In the genomic region with DNA sequence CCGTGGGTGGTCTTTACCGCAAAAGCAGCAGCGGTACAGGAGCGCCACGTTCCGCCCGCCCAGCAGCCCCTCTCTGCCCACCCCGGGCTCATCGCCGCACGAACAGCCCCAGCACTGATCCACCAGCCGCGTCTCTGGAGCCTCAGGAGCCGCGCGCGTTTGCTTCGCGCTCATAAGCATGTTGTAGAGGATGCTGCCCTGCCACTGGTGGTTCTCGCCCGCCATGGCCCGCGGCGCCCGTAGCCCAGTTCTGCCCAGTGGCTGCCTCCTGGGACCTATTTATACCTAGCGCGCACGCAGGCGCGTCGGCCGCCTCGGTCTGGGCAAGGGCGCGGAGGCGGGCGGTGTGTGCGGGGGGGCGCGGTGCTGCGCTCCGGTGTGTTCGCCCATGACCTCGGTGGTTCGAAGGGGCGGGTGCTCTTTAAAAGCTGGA, we compare ENCODE assay signal across 12 cellular contexts. TPM values are rescaled to one million over a fixed set of nuclear protein-coding genes. Genes with fewer than 3 reads are reported as not detected.
DNase-seq lines count a peak whose midpoint lies in the region; ATAC-seq and TF ChIP-seq lines count a peak whose summit lies in the region.
"Had no signal": no experiment of that assay in that cellular context is flagged by ENCODE, and none has a peak within 500 bp of the region (broad histone marks: within the 10 kb centered on the region; RNA-seq: fewer than 3 reads in every experiment).

Gene NR0B1, minus strand, starts transcription at position 252 of the 433 bp plus-strand sequence. Its CDS starts 27 bp downstream, at position 225.

- H3K4me3 ChIP-seq in adipocyte (ENCODE audit: low read length) (peak within 1 kb of the TSS; percentile 71), iPS-18a (ENCODE audit: low read length) (peak within 1 kb of the TSS; percentile 32), thoracic aorta (peak within 1 kb of the TSS; percentile 60)
- H3K4me3 ChIP-seq: upper lobe of left lung had no signal

- CTCF ChIA-PET in activated CD4-positive, alpha-beta T cell treated with anti-CD3 and anti-CD28 coated beads for 36 hours (lab: Charles Lee) = no interaction called here

- DNase-seq in activated CD4-positive, alpha-beta T cell treated with anti-CD3 and anti-CD28 coated beads for 36 hours = peak; percentile 3
- no peak for DNase-seq in activated CD4-positive, alpha-beta T cell treated with anti-CD3 and anti-CD28 coated beads for 48 hours
- DNase-seq in adipocyte (ENCODE audit: low read depth) (peak; percentile 31), thoracic aorta (ENCODE audit: low spot score) (no peak)
- DNase-seq: AML-193, immature natural killer cell had no signal

- intact Hi-C loops in activated CD4-positive, alpha-beta T cell treated with anti-CD3 and anti-CD28 coated beads for 36 hours (cut with DNase I, micrococcal nuclease) = no loop called here

- no peaks in the 10 kb centered on the region for H3K9me3 ChIP-seq in adipocyte (ENCODE audit: control insufficient read depth, low read length)
- peaks cover 20% of the 10 kb centered on the region for H3K9me3 ChIP-seq in iPS-18a (ENCODE audit: control insufficient read depth, low read depth, low read length)
- H3K9me3 ChIP-seq in thoracic aorta = no peaks in the 10 kb centered on the region

- no peaks in the 10 kb centered on the region for H3K4me1 Mint-ChIP-seq in activated CD4-positive, alpha-beta T cell treated with anti-CD3 and anti-CD28 coated beads for 36 hours
- H3K4me1 Mint-ChIP-seq: immature natural killer cell had no signal

- H3K27me3 ChIP-seq in adipocyte (replicated peaks; ENCODE audit: control insufficient read depth, insufficient read depth, low read length) (peaks cover 35% of the 10 kb centered on the region), iPS-18a (ENCODE audit: control insufficient read depth, insufficient read depth, low read length) (peaks cover 41% of the 10 kb centered on the region), thoracic aorta (replicated peaks; ENCODE audit: insufficient read depth) (no peaks in the 10 kb centered on the region)

- H3K27ac ChIP-seq in iPS-18a (ENCODE audit: low read length) (no peak within 1 kb of the TSS), thoracic aorta (no peak within 1 kb of the TSS)
- H3K27ac ChIP-seq: upper lobe of left lung had no signal

- no peak for TF ChIP-seq CTCF in thoracic aorta (IDR thresholded peaks at IDR 0.05)

- H3K36me3 ChIP-seq in adipocyte (ENCODE audit: control insufficient read depth, insufficient read depth, low read length, severe bottlenecking) (no peaks in the 10 kb centered on the region), iPS-18a (ENCODE audit: control insufficient read depth, low read depth, low read length) (no peaks in the 10 kb centered on the region), thoracic aorta (no peaks in the 10 kb centered on the region)
- H3K36me3 ChIP-seq: upper lobe of left lung had no signal

- no peaks in the 10 kb centered on the region for H3K36me3 Mint-ChIP-seq in activated CD4-positive, alpha-beta T cell treated with anti-CD3 and anti-CD28 coated beads for 36 hours (ENCODE audit: low read depth)
- H3K36me3 Mint-ChIP-seq: activated naive CD4-positive, alpha-beta T cell treated with anti-CD3 and anti-CD28 coated beads, Interleukin-2, amount 50 U/mL, for 72 hours; immature natural killer cell had no signal

- ATAC-seq in activated CD4-positive, alpha-beta T cell treated with anti-CD3 and anti-CD28 coated beads for 36 hours = no peak
- ATAC-seq in thoracic aorta (ENCODE audit: insufficient number of reproducible peaks, low FRiP score, low read depth) = no peak
- no peak for ATAC-seq in HG03460 (IDR thresholded peaks at IDR 0.05; ENCODE audit: unreplicated experiment)
- ATAC-seq in HG03159 (IDR thresholded peaks at IDR 0.05; ENCODE audit: unreplicated experiment) = no peak
- ATAC-seq in GM18870 (IDR thresholded peaks at IDR 0.05; ENCODE audit: unreplicated experiment) = no peak

- H3K4me3 Mint-ChIP-seq in activated CD4-positive, alpha-beta T cell treated with anti-CD3 and anti-CD28 coated beads for 36 hours = no peak within 1 kb of the TSS
- H3K4me3 Mint-ChIP-seq: immature natural killer cell had no signal

- H3K27ac Mint-ChIP-seq in activated CD4-positive, alpha-beta T cell treated with anti-CD3 and anti-CD28 coated beads for 36 hours = no peak within 1 kb of the TSS
- H3K27ac Mint-ChIP-seq: activated naive CD4-positive, alpha-beta T cell treated with anti-CD3 and anti-CD28 coated beads, Interleukin-2, amount 50 U/mL, for 72 hours; immature natural killer cell had no signal

- H3K9me3 Mint-ChIP-seq in activated CD4-positive, alpha-beta T cell treated with anti-CD3 and anti-CD28 coated beads for 36 hours (ENCODE audit: low read depth) = no peaks in the 10 kb centered on the region
- H3K9me3 Mint-ChIP-seq: activated naive CD4-positive, alpha-beta T cell treated with anti-CD3 and anti-CD28 coated beads, Interleukin-2, amount 50 U/mL, for 72 hours had no signal

- peaks cover 18% of the 10 kb centered on the region for H3K27me3 Mint-ChIP-seq in activated CD4-positive, alpha-beta T cell treated with anti-CD3 and anti-CD28 coated beads for 36 hours

- POLR2A ChIA-PET in activated CD4-positive, alpha-beta T cell treated with anti-CD3 and anti-CD28 coated beads for 36 hours (lab: Charles Lee) = no interaction called here

- H3K9ac ChIP-seq in adipocyte (ENCODE audit: low read length) = no peak within 1 kb of the TSS
- no peak within 1 kb of the TSS for H3K9ac ChIP-seq in iPS-18a (ENCODE audit: low read length)

- no peaks in the 10 kb centered on the region for H3K4me1 ChIP-seq in adipocyte (ENCODE audit: control insufficient read depth, insufficient read depth, low read length)
- no peaks in the 10 kb centered on the region for H3K4me1 ChIP-seq in iPS-18a (ENCODE audit: control insufficient read depth, low read depth, low read length)
- peaks cover 0 to 7% of the 10 kb centered on the region in 2 donors for H3K4me1 ChIP-seq in thoracic aorta (ENCODE audit: control insufficient read depth in 1 of 2, low read depth in 2 of 2)

RNA-seq across cellular contexts. Expression of gene NR0B1, which starts in this region (rescaled TPM):
- not detected for total RNA-seq in activated CD4-positive, alpha-beta T cell treated with anti-CD3 and anti-CD28 coated beads for 36 hours
- under 1 TPM in 1 of 2 donors, not detected in 1; 0.81 TPM for total RNA-seq in thoracic aorta
- total RNA-seq: activated naive CD4-positive, alpha-beta T cell treated with anti-CD3 and anti-CD28 coated beads, Interleukin-2, amount 50 U/mL, for 72 hours; upper lobe of left lung had no signal

Comparison
In these comparisons a context has a peak if more than half of its experiments do, and no peak if none do; other contexts are left out.
1. Peak in DNase-seq in activated CD4-positive, alpha-beta T cell treated with anti-CD3 and anti-CD28 coated beads for 36 hours; RNA of the gene not detected or under 1 TPM.